1 cellular context compared by ENCODE assay signal in the genomic region with DNA sequence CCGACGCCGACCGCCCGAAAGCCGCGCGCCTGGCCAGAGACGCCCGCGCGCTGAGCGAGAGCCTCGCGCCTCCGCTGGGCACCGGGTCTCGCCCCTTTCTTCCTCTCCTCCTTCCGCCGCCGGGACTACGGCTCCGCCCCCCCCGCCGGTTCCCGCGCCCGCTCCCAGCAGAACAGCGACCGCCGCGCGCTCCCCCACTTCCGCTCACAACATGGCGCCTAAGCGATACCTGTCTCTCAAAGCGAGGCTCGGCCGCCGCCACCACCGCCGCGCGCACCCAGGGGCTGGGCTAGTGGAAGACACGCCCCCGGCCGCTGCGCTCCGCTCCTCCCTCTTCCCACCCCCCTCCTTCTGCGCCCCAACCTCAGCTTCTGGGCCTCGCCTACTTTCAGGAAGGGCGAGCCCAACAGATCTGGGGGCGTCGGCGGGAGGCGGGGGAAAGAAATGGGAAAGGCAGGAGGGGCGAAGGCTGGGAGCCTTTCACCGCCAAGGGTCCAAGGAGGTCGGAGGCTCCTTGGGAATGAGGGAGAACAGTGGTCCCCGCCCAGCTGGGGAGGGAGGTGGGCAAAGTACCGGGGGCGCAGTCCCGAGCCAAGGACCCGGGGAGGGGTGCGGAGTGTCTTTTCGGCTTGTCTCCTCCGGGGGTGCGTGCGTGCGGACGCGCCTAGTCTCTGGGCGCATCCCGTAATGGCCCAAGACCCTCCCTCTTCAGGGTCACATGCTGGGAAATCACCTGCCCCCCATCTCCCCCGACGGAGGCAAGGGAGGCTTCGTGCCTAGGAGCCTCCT.
TF ChIP-seq lines count a peak whose summit lies in the region.

A gene (minus strand): TSS at position 100 of the 789 bp plus-strand sequence. CDS start 277 bp downstream, outside the sequence.

TF ChIP-seq in HepG2, 621 proteins besides CTCF, POLR2A, EP300 and RAD21 (continued from another document and continues in another):
- TF ChIP-seq, protein P1, sequence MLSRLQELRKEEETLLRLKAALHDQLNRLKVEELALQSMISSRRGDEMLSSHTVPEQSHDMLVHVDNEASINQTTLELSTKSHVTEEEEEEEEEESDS (CRISPR knock-in tag; IDR thresholded peaks at IDR 0.05; ENCODE audit: borderline replicate concordance), result no peak
- TF ChIP-seq ZNF644 (CRISPR knock-in tag; IDR thresholded peaks at IDR 0.05; ENCODE audit: low read depth), result no peak
- TF ChIP-seq, protein P2, sequence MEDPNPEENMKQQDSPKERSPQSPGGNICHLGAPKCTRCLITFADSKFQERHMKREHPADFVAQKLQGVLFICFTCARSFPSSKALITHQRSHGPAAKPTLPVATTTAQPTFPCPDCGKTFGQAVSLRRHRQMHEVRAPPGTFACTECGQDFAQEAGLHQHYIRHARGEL (CRISPR knock-in tag; IDR thresholded peaks at IDR 0.05), result no peak
- TF ChIP-seq, protein P3, sequence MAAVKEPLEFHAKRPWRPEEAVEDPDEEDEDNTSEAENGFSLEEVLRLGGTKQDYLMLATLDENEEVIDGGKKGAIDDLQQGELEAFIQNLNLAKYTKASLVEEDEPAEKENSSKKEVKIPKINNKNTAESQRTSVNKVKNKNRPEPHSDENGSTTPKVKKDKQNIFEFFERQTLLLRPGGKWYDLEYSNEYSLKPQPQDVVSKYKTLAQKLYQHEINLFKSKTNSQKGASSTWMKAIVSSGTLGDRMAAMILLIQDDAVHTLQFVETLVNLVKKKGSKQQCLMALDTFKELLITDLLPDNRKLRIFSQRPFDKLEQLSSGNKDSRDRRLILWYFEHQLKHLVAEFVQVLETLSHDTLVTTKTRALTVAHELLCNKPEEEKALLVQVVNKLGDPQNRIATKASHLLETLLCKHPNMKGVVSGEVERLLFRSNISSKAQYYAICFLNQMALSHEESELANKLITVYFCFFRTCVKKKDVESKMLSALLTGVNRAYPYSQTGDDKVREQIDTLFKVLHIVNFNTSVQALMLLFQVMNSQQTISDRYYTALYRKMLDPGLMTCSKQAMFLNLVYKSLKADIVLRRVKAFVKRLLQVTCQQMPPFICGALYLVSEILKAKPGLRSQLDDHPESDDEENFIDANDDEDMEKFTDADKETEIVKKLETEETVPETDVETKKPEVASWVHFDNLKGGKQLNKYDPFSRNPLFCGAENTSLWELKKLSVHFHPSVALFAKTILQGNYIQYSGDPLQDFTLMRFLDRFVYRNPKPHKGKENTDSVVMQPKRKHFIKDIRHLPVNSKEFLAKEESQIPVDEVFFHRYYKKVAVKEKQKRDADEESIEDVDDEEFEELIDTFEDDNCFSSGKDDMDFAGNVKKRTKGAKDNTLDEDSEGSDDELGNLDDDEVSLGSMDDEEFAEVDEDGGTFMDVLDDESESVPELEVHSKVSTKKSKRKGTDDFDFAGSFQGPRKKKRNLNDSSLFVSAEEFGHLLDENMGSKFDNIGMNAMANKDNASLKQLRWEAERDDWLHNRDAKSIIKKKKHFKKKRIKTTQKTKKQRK (IDR thresholded peaks at IDR 0.05; ENCODE audit: low read length), result no peak
- TF ChIP-seq, protein P4, sequence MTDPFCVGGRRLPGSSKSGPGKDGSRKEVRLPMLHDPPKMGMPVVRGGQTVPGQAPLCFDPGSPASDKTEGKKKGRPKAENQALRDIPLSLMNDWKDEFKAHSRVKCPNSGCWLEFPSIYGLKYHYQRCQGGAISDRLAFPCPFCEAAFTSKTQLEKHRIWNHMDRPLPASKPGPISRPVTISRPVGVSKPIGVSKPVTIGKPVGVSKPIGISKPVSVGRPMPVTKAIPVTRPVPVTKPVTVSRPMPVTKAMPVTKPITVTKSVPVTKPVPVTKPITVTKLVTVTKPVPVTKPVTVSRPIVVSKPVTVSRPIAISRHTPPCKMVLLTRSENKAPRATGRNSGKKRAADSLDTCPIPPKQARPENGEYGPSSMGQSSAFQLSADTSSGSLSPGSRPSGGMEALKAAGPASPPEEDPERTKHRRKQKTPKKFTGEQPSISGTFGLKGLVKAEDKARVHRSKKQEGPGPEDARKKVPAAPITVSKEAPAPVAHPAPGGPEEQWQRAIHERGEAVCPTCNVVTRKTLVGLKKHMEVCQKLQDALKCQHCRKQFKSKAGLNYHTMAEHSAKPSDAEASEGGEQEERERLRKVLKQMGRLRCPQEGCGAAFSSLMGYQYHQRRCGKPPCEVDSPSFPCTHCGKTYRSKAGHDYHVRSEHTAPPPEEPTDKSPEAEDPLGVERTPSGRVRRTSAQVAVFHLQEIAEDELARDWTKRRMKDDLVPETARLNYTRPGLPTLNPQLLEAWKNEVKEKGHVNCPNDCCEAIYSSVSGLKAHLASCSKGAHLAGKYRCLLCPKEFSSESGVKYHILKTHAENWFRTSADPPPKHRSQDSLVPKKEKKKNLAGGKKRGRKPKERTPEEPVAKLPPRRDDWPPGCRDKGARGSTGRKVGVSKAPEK (CRISPR knock-in tag; IDR thresholded peaks at IDR 0.05; ENCODE audit: borderline replicate concordance), result no peak
- TF ChIP-seq, protein P5, sequence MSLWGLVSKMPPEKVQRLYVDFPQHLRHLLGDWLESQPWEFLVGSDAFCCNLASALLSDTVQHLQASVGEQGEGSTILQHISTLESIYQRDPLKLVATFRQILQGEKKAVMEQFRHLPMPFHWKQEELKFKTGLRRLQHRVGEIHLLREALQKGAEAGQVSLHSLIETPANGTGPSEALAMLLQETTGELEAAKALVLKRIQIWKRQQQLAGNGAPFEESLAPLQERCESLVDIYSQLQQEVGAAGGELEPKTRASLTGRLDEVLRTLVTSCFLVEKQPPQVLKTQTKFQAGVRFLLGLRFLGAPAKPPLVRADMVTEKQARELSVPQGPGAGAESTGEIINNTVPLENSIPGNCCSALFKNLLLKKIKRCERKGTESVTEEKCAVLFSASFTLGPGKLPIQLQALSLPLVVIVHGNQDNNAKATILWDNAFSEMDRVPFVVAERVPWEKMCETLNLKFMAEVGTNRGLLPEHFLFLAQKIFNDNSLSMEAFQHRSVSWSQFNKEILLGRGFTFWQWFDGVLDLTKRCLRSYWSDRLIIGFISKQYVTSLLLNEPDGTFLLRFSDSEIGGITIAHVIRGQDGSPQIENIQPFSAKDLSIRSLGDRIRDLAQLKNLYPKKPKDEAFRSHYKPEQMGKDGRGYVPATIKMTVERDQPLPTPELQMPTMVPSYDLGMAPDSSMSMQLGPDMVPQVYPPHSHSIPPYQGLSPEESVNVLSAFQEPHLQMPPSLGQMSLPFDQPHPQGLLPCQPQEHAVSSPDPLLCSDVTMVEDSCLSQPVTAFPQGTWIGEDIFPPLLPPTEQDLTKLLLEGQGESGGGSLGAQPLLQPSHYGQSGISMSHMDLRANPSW (CRISPR knock-in tag; IDR thresholded peaks at IDR 0.05; ENCODE audit: borderline replicate concordance), result no peak
- no peak for TF ChIP-seq EHMT2 (IDR thresholded peaks at IDR 0.05; ENCODE audit: borderline replicate concordance, low read depth, low read length)
- TF ChIP-seq PHF20 (CRISPR knock-in tag; IDR thresholded peaks at IDR 0.05), result no peak
- peak; percentile 73 for TF ChIP-seq MED8 (CRISPR knock-in tag; IDR thresholded peaks at IDR 0.05; ENCODE audit: insufficient replicate concordance)
- TF ChIP-seq ZNF496 (CRISPR knock-in tag; IDR thresholded peaks at IDR 0.05; ENCODE audit: insufficient replicate concordance), result no peak
- no peak for TF ChIP-seq ATM (IDR thresholded peaks at IDR 0.05; ENCODE audit: borderline replicate concordance)
- no peak for TF ChIP-seq ZNF891 (CRISPR knock-in tag; IDR thresholded peaks at IDR 0.05)
- TF ChIP-seq, protein P6, sequence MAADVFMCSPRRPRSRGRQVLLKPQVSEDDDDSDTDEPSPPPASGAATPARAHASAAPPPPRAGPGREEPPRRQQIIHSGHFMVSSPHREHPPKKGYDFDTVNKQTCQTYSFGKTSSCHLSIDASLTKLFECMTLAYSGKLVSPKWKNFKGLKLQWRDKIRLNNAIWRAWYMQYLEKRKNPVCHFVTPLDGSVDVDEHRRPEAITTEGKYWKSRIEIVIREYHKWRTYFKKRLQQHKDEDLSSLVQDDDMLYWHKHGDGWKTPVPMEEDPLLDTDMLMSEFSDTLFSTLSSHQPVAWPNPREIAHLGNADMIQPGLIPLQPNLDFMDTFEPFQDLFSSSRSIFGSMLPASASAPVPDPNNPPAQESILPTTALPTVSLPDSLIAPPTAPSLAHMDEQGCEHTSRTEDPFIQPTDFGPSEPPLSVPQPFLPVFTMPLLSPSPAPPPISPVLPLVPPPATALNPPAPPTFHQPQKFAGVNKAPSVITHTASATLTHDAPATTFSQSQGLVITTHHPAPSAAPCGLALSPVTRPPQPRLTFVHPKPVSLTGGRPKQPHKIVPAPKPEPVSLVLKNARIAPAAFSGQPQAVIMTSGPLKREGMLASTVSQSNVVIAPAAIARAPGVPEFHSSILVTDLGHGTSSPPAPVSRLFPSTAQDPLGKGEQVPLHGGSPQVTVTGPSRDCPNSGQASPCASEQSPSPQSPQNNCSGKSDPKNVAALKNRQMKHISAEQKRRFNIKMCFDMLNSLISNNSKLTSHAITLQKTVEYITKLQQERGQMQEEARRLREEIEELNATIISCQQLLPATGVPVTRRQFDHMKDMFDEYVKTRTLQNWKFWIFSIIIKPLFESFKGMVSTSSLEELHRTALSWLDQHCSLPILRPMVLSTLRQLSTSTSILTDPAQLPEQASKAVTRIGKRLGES (CRISPR knock-in tag; IDR thresholded peaks at IDR 0.05; ENCODE audit: borderline replicate concordance), result no peak
- TF ChIP-seq, protein P7, sequence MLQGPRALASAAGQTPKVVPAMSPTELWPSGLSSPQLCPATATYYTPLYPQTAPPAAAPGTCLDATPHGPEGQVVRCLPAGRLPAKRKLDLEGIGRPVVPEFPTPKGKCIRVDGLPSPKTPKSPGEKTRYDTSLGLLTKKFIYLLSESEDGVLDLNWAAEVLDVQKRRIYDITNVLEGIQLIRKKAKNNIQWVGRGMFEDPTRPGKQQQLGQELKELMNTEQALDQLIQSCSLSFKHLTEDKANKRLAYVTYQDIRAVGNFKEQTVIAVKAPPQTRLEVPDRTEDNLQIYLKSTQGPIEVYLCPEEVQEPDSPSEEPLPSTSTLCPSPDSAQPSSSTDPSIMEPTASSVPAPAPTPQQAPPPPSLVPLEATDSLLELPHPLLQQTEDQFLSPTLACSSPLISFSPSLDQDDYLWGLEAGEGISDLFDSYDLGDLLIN (CRISPR knock-in tag; IDR thresholded peaks at IDR 0.05; ENCODE audit: borderline replicate concordance), result no peak
- TF ChIP-seq, protein P8, sequence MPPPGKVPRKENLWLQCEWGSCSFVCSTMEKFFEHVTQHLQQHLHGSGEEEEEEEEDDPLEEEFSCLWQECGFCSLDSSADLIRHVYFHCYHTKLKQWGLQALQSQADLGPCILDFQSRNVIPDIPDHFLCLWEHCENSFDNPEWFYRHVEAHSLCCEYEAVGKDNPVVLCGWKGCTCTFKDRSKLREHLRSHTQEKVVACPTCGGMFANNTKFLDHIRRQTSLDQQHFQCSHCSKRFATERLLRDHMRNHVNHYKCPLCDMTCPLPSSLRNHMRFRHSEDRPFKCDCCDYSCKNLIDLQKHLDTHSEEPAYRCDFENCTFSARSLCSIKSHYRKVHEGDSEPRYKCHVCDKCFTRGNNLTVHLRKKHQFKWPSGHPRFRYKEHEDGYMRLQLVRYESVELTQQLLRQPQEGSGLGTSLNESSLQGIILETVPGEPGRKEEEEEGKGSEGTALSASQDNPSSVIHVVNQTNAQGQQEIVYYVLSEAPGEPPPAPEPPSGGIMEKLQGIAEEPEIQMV (CRISPR knock-in tag; IDR thresholded peaks at IDR 0.05; ENCODE audit: low read depth), result no peak
- no peak for TF ChIP-seq ZNF446 (CRISPR knock-in tag; IDR thresholded peaks at IDR 0.05)
- TF ChIP-seq ZNF136 (CRISPR knock-in tag; IDR thresholded peaks at IDR 0.05; ENCODE audit: low read depth), result no peak
- TF ChIP-seq MIXL1 (CRISPR knock-in tag; IDR thresholded peaks at IDR 0.05), result no peak
- TF ChIP-seq ZFP36L2 (CRISPR knock-in tag; IDR thresholded peaks at IDR 0.05), result no peak
- peak; percentile 20; the same call in 1 of the 2 replicates for TF ChIP-seq ZNF350 (CRISPR knock-in tag; IDR thresholded peaks at IDR 0.05; ENCODE audit: borderline replicate concordance, low read depth)
- TF ChIP-seq PAX8 (CRISPR knock-in tag; IDR thresholded peaks at IDR 0.05; ENCODE audit: borderline replicate concordance), result no peak
- TF ChIP-seq ZNF773 (CRISPR knock-in tag; IDR thresholded peaks at IDR 0.05; ENCODE audit: borderline replicate concordance), result no peak
- no peak for TF ChIP-seq KDM5B (CRISPR knock-in tag; IDR thresholded peaks at IDR 0.05; ENCODE audit: borderline replicate concordance)
- no peak for TF ChIP-seq SP1 (IDR thresholded peaks at IDR 0.05)
- peak; percentile 30; the same call in 1 of the 2 replicates for TF ChIP-seq SP1 (CRISPR knock-in tag; IDR thresholded peaks at IDR 0.05)
- no peak for TF ChIP-seq NKX3-1 (CRISPR knock-in tag; IDR thresholded peaks at IDR 0.05)
- TF ChIP-seq SP2 (CRISPR knock-in tag; IDR thresholded peaks at IDR 0.05), result no peak
- TF ChIP-seq, protein P9, sequence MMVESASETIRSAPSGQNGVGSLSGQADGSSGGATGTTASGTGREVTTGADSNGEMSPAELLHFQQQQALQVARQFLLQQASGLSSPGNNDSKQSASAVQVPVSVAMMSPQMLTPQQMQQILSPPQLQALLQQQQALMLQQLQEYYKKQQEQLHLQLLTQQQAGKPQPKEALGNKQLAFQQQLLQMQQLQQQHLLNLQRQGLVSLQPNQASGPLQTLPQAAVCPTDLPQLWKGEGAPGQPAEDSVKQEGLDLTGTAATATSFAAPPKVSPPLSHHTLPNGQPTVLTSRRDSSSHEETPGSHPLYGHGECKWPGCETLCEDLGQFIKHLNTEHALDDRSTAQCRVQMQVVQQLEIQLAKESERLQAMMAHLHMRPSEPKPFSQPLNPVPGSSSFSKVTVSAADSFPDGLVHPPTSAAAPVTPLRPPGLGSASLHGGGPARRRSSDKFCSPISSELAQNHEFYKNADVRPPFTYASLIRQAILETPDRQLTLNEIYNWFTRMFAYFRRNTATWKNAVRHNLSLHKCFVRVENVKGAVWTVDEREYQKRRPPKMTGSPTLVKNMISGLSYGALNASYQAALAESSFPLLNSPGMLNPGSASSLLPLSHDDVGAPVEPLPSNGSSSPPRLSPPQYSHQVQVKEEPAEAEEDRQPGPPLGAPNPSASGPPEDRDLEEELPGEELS (CRISPR knock-in tag; IDR thresholded peaks at IDR 0.05), result no peak
- TF ChIP-seq, protein P10, sequence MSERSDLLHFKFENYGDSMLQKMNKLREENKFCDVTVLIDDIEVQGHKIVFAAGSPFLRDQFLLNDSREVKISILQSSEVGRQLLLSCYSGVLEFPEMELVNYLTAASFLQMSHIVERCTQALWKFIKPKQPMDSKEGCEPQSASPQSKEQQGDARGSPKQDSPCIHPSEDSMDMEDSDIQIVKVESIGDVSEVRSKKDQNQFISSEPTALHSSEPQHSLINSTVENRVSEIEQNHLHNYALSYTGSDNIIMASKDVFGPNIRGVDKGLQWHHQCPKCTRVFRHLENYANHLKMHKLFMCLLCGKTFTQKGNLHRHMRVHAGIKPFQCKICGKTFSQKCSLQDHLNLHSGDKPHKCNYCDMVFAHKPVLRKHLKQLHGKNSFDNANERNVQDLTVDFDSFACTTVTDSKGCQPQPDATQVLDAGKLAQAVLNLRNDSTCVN (CRISPR knock-in tag; IDR thresholded peaks at IDR 0.05; ENCODE audit: borderline replicate concordance), result no peak
- TF ChIP-seq MLLT10 (CRISPR knock-in tag; IDR thresholded peaks at IDR 0.05), result no peak
- no peak for TF ChIP-seq SRSF1 (optimal IDR thresholded peaks at IDR 0.05; ENCODE audit: low read depth, low read length)
- TF ChIP-seq, protein P11, sequence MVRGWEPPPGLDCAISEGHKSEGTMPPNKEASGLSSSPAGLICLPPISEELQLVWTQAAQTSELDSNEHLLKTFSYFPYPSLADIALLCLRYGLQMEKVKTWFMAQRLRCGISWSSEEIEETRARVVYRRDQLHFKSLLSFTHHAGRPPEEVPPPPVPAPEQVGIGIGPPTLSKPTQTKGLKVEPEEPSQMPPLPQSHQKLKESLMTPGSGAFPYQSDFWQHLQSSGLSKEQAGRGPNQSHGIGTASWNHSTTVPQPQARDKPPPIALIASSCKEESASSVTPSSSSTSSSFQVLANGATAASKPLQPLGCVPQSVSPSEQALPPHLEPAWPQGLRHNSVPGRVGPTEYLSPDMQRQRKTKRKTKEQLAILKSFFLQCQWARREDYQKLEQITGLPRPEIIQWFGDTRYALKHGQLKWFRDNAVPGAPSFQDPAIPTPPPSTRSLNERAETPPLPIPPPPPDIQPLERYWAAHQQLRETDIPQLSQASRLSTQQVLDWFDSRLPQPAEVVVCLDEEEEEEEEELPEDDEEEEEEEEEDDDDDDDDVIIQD (CRISPR knock-in tag; IDR thresholded peaks at IDR 0.05; ENCODE audit: low read depth), result 0 out of 2 replicates have a peak, but pooled peaks have one; percentile 44
- TF ChIP-seq TBX2 (CRISPR knock-in tag; IDR thresholded peaks at IDR 0.05; ENCODE audit: borderline replicate concordance), result peak; percentile 38; the same call in 1 of the 2 replicates
